ENCODE assay signal across 1 cellular context in genomic region chr1:109307363-109308021, GRCh38.
TF ChIP-seq lines count a peak whose summit lies in the region.

No MANE protein-coding gene starts in this region.

TF ChIP-seq in K562, 482 proteins besides CTCF, POLR2A, EP300 and RAD21 (continued from another document and continues in another):
- TF ChIP-seq ZNF609 (CRISPR knock-in tag; IDR thresholded peaks at IDR 0.05; ENCODE audit: borderline replicate concordance) = peak; percentile 63; the same call in 1 of the 2 replicates
- no peak for TF ChIP-seq ZNF75A (CRISPR knock-in tag; IDR thresholded peaks at IDR 0.05)
- TF ChIP-seq NCOA1 (IDR thresholded peaks at IDR 0.05; ENCODE audit: low read depth) = 0 out of 2 replicates have a peak, but pooled peaks have one; percentile 38
- no peak for TF ChIP-seq GTF2B (IDR thresholded peaks at IDR 0.05; ENCODE audit: extremely low read depth, insufficient read length)
- peak; percentile 65 for TF ChIP-seq JUND (IDR thresholded peaks at IDR 0.05; ENCODE audit: borderline replicate concordance, low read depth, low read length)
- TF ChIP-seq JUND (tag; IDR thresholded peaks at IDR 0.05; ENCODE audit: borderline replicate concordance, low read depth, low read length) = no peak; the same call in 1 of the 3 replicates
- peak; percentile 44; the same call in 1 of the 2 replicates for TF ChIP-seq FOXM1 (IDR thresholded peaks at IDR 0.05; ENCODE audit: low read depth)
- TF ChIP-seq FOXM1 (CRISPR knock-in tag; IDR thresholded peaks at IDR 0.05; ENCODE audit: low read depth) = no peak
- TF ChIP-seq ZNF23 (CRISPR knock-in tag; IDR thresholded peaks at IDR 0.05) = no peak
- TF ChIP-seq MEF2A (IDR thresholded peaks at IDR 0.05; ENCODE audit: control insufficient read depth, low read depth, low read length) = peak; percentile 98
- TF ChIP-seq POLR3A (IDR thresholded peaks at IDR 0.05; ENCODE audit: borderline replicate concordance, extremely low read depth, insufficient read depth, insufficient read length) = no peak
- TF ChIP-seq LEF1 (IDR thresholded peaks at IDR 0.05) = peak; percentile 77; the same call in 1 of the 2 replicates
- TF ChIP-seq TRIM28 (IDR thresholded peaks at IDR 0.05) = 0 out of 2 replicates have a peak, but pooled peaks have one; percentile 37
- TF ChIP-seq TAL1 (IDR thresholded peaks at IDR 0.05) = peak; percentile 68
- TF ChIP-seq BMI1 (IDR thresholded peaks at IDR 0.05; ENCODE audit: low read length) = no peak
- no peak for TF ChIP-seq ZNF395 (CRISPR knock-in tag; IDR thresholded peaks at IDR 0.05)
- no peak for TF ChIP-seq SIN3B (IDR thresholded peaks at IDR 0.05; ENCODE audit: low read depth)
- TF ChIP-seq POLR3G (IDR thresholded peaks at IDR 0.05; ENCODE audit: extremely low read depth, insufficient read length, insufficient replicate concordance) = no peak
- TF ChIP-seq PHF21A (IDR thresholded peaks at IDR 0.05; ENCODE audit: borderline replicate concordance, low read depth) = peak; percentile 53; the same call in 1 of the 2 replicates
- TF ChIP-seq CHCHD3 (CRISPR knock-in tag; IDR thresholded peaks at IDR 0.05) = no peak
- TF ChIP-seq GATA2 (CRISPR knock-in tag; IDR thresholded peaks at IDR 0.05) = peak; percentile 68
- TF ChIP-seq ZNF766 (CRISPR knock-in tag; conservative IDR thresholded peaks at IDR 0.05) = no peak
- TF ChIP-seq ZNF280A (IDR thresholded peaks at IDR 0.05; ENCODE audit: low read depth, partially characterized antibody) = no peak
- no peak for TF ChIP-seq SNRNP70 (optimal IDR thresholded peaks at IDR 0.05; ENCODE audit: low read depth, low read length)
- TF ChIP-seq ZNF354B (CRISPR knock-in tag; IDR thresholded peaks at IDR 0.05) = no peak
- TF ChIP-seq GMEB1 (CRISPR knock-in tag; IDR thresholded peaks at IDR 0.05) = no peak
- TF ChIP-seq MCM2 (IDR thresholded peaks at IDR 0.05; ENCODE audit: low read depth) = no peak
- TF ChIP-seq ZBTB8A (IDR thresholded peaks at IDR 0.05; ENCODE audit: partially characterized antibody) = no peak
- no peak for TF ChIP-seq WHSC1 (IDR thresholded peaks at IDR 0.05; ENCODE audit: low read length)
- peak; percentile 60 for TF ChIP-seq PRDM10 (IDR thresholded peaks at IDR 0.05; ENCODE audit: partially characterized antibody)
- no peak for TF ChIP-seq ARID3B (CRISPR knock-in tag; IDR thresholded peaks at IDR 0.05; ENCODE audit: borderline replicate concordance)
- TF ChIP-seq RERE (CRISPR knock-in tag; IDR thresholded peaks at IDR 0.05; ENCODE audit: borderline replicate concordance) = no peak
- 0 out of 2 replicates have a peak, but pooled peaks have one; percentile 2 for TF ChIP-seq HBP1 (CRISPR knock-in tag; IDR thresholded peaks at IDR 0.05)
- no peak for TF ChIP-seq ZNF699 (CRISPR knock-in tag; IDR thresholded peaks at IDR 0.05; ENCODE audit: insufficient replicate concordance)
- no peak for TF ChIP-seq ZNF175 (CRISPR knock-in tag; IDR thresholded peaks at IDR 0.05; ENCODE audit: low read depth)
